ENCODE assay signal across 18 cellular contexts in genomic region chr3:97479740-97480139, GRCh38.
"Had no signal": no experiment of that assay in that cellular context is flagged by ENCODE, and none has a peak within 500 bp of the region (broad histone marks: within the 10 kb centered on the region; RNA-seq: fewer than 3 reads in every experiment).

No MANE protein-coding gene starts in this region.

- H3K4me3 Mint-ChIP-seq: mesothelial cell of epicardium, naive B cell had no signal

- H3K27me3 ChIP-seq: dorsolateral prefrontal cortex, esophagus muscularis mucosa, foreskin keratinocyte, gastroesophageal sphincter, heart right ventricle, left lung had no signal

- H3K27ac Mint-ChIP-seq: mesothelial cell of epicardium, naive B cell had no signal

- ATAC-seq: foreskin keratinocyte, gastroesophageal sphincter, heart right ventricle, left cardiac atrium, left lung, left ventricle myocardium superior, lower lobe of right lung, mucosa of descending colon had no signal

- H3K4me1 Mint-ChIP-seq: naive B cell had no signal

- DNase-seq: dermis blood vessel endothelial cell; dorsolateral prefrontal cortex; effector CD4-positive, alpha-beta T cell; effector memory CD4-positive, alpha-beta T cell; foreskin keratinocyte; heart right ventricle; hippocampal formation; left cardiac atrium; left lung; left ventricle myocardium superior; lower lobe of right lung; mesenchymal stem cell; mucosa of descending colon; naive B cell had no signal

- H3K27me3 Mint-ChIP-seq: naive B cell had no signal

- H3K36me3 ChIP-seq: esophagus muscularis mucosa, gastroesophageal sphincter, heart right ventricle, left lung, lower lobe of right lung had no signal

- H3K27ac ChIP-seq: coronary artery, dorsolateral prefrontal cortex, esophagus muscularis mucosa, foreskin keratinocyte, gastroesophageal sphincter, heart right ventricle, left lung, lower lobe of right lung had no signal

- H3K36me3 Mint-ChIP-seq: naive B cell had no signal

- H3K4me3 ChIP-seq: coronary artery, dorsolateral prefrontal cortex, esophagus muscularis mucosa, gastroesophageal sphincter, heart right ventricle, left lung, lower lobe of right lung, mucosa of descending colon had no signal
